ENCODE assay signal across 23 cellular contexts in the genomic region with DNA sequence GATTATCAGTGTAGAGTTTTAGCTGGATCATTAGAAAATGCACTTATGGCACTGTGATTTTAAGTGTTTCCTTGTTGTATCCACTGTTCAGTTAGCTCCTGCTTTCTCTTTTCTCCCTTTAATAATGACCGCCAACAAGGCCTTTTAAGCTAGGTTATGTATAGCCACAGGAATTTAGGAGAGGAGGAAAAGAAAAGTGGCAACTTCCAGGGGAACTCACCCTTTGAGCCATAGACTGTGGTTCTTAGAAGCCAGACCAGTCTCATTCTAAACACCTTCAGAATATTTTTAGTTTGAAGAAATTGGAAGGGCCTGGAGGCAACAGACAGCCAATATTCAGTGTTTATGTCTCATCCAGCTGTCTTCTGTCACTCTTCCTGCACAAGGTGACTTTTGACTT. TPM values are rescaled to one million over a fixed set of nuclear protein-coding genes. Genes with fewer than 3 reads are reported as not detected.
DNase-seq lines count a peak whose midpoint lies in the region; ATAC-seq and TF ChIP-seq lines count a peak whose summit lies in the region.
"Had no signal": no experiment of that assay in that cellular context is flagged by ENCODE, and none has a peak within 500 bp of the region (broad histone marks: within the 10 kb centered on the region; RNA-seq: fewer than 3 reads in every experiment).

No MANE protein-coding gene starts in this region.

- H2AFZ ChIP-seq in neural progenitor cell (replicated peaks): no peak overlapping the region

- DNase-seq in AG04449 (ENCODE audit: low read depth, low spot score): no peak
- peak; percentile 34 for DNase-seq in choroid plexus epithelial cell (ENCODE audit: low read depth)
- no peak for DNase-seq in neural progenitor cell (ENCODE audit: low spot score)
- no peak for DNase-seq in iPS-NIHi7 (ENCODE audit: extremely low spot score)
- DNase-seq in NCI-H524 (lab: John Stamatoyannopoulos, UW): no peak
- DNase-seq in NCI-H1436 (lab: John Stamatoyannopoulos, UW): no peak
- DNase-seq: ACHN; activated B cell treated with CpG ODN at 0.5 μM for 24 hours; activated CD4-positive, alpha-beta memory T cell treated with anti-CD3 and anti-CD28 coated beads, Interleukin-2, amount 10 ng/mL, durations not matched to agents 7 days and 5 days; activated gamma-delta T cell treated with Interleukin-2 at 50 U/mL for 16 hours; activated T-cell treated with anti-CD3 and anti-CD28 coated beads for 4 hours; adrenal gland; CD4-positive, alpha-beta memory T cell; DMS53; effector CD4-positive, alpha-beta T cell; NCI-H510A; psoas muscle; spleen; stimulated activated CD4-positive, alpha-beta T cell treated with anti-CD3 and anti-CD28 coated beads, Interleukin-4, amount 100 ng/mL, for 24 hours had no signal

- H3K9ac ChIP-seq in HUES64 (ENCODE audit: low read depth, low read length): no peak overlapping the region
- no peak overlapping the region for H3K9ac ChIP-seq in neural progenitor cell

- H3K27me3 ChIP-seq in HUES64 (ENCODE audit: insufficient read depth, low read length) (no peaks in the 10 kb centered on the region), neural progenitor cell (no peaks in the 10 kb centered on the region)
- H3K27me3 ChIP-seq: adrenal gland had no signal

- no CpG with 5 or more reads among the region's 1 CpG for whole genome bisulfite sequencing in HUES64

- H3F3A ChIP-seq in neural progenitor cell (ENCODE audit: low read depth): peaks cover 21% of the 10 kb centered on the region

- H3K9me3 Mint-ChIP-seq in neural progenitor cell: no peaks in the 10 kb centered on the region
- H3K9me3 Mint-ChIP-seq: activated B cell treated with CpG ODN at 0.5 μM for 24 hours; activated CD4-positive, alpha-beta memory T cell treated with anti-CD3 and anti-CD28 coated beads, Interleukin-2, amount 10 ng/mL, durations not matched to agents 7 days and 5 days; central memory CD8-positive, alpha-beta T cell had no signal

- H3K9me3 ChIP-seq in HUES64 (ENCODE audit: insufficient read depth, low read depth, low read length) (no peaks in the 10 kb centered on the region), neural progenitor cell (ENCODE audit: low read depth) (no peaks in the 10 kb centered on the region)
- H3K9me3 ChIP-seq: adrenal gland, psoas muscle, spleen had no signal

- H3K27ac Mint-ChIP-seq in neural progenitor cell: no peak overlapping the region
- H3K27ac Mint-ChIP-seq: activated B cell treated with CpG ODN at 0.5 μM for 24 hours; activated CD4-positive, alpha-beta memory T cell treated with anti-CD3 and anti-CD28 coated beads, Interleukin-2, amount 10 ng/mL, durations not matched to agents 7 days and 5 days; CD4-positive, alpha-beta memory T cell had no signal

- peaks cover 66% of the 10 kb centered on the region for H3K36me3 ChIP-seq in HUES64 (ENCODE audit: insufficient read depth, low read length)
- H3K36me3 ChIP-seq in neural progenitor cell: no peaks in the 10 kb centered on the region
- H3K36me3 ChIP-seq: adrenal gland, spleen had no signal

- H4K20me1 ChIP-seq in neural progenitor cell (ENCODE audit: low read depth): peaks cover 95% of the 10 kb centered on the region

- peaks cover 18% of the 10 kb centered on the region for H3K4me1 Mint-ChIP-seq in neural progenitor cell

- H3K36me3 Mint-ChIP-seq in neural progenitor cell: peaks cover 5% of the 10 kb centered on the region

- TF ChIP-seq CTCF in AG04449 (IDR thresholded peaks at IDR 0.05; ENCODE audit: insufficient read depth, low read length, missing control alignments) (no peak), choroid plexus epithelial cell (conservative IDR thresholded peaks at IDR 0.05; ENCODE audit: low read depth, low read length) (no peak), neural progenitor cell (IDR thresholded peaks at IDR 0.05) (no peak)

- CTCF ChIA-PET in AG04449 (lab: Yijun Ruan, JAX): interaction anchor here (0.7 to 1.7 kb wide), 5 partner anchors 11 to 82 kb away, joined by 3 to 9 read pairs (median 6); no protein-coding TSS in a partner anchor

- no peak overlapping the region for H3K4me2 ChIP-seq in neural progenitor cell

- POLR2A ChIA-PET in AG04449 (lab: Yijun Ruan, JAX): no interaction called here

- peaks cover 100% of the 10 kb centered on the region for H3K79me2 ChIP-seq in neural progenitor cell (ENCODE audit: low read depth)

- no peak overlapping the region for H3K4me3 Mint-ChIP-seq in neural progenitor cell
- H3K4me3 Mint-ChIP-seq: activated B cell treated with CpG ODN at 0.5 μM for 24 hours; activated CD4-positive, alpha-beta memory T cell treated with anti-CD3 and anti-CD28 coated beads, Interleukin-2, amount 10 ng/mL, durations not matched to agents 7 days and 5 days; CD4-positive, alpha-beta memory T cell; central memory CD8-positive, alpha-beta T cell had no signal

- H3K27ac ChIP-seq in HUES64 (ENCODE audit: low read depth, low read length): no peak overlapping the region
- H3K27ac ChIP-seq in neural progenitor cell: no peak overlapping the region
- H3K27ac ChIP-seq: adrenal gland, psoas muscle, SK-N-MC, spleen had no signal

- no peak for ATAC-seq in GM18519 (IDR thresholded peaks at IDR 0.05; ENCODE audit: low FRiP score, unreplicated experiment)
- ATAC-seq: psoas muscle had no signal

- H3K4me3 ChIP-seq in AG04449 (ENCODE audit: low read depth, low read length): peak overlapping the region; percentile 29
- H3K4me3 ChIP-seq in HUES64 (ENCODE audit: low read length): peak overlapping the region; percentile 9; the same call in 1 of the 2 replicates
- no peak overlapping the region for H3K4me3 ChIP-seq in choroid plexus epithelial cell (ENCODE audit: low read depth, low read length)
- peak overlapping the region; percentile 2 for H3K4me3 ChIP-seq in neural progenitor cell
- H3K4me3 ChIP-seq: adrenal gland, psoas muscle, SK-N-MC, spleen had no signal

- peaks cover 88% of the 10 kb centered on the region for H3K4me1 ChIP-seq in HUES64 (ENCODE audit: insufficient read depth, low read length)
- H3K4me1 ChIP-seq in neural progenitor cell: peaks cover 44% of the 10 kb centered on the region

- peaks cover 4% of the 10 kb centered on the region for H3K27me3 Mint-ChIP-seq in neural progenitor cell (ENCODE audit: insufficient read depth, low read depth)

RNA-seq across cellular contexts. Expression of a gene that starts 6.1 kb away (rescaled TPM):
- 31.5 TPM for polyA plus RNA-seq in HUES64 (2013, experiment 1 of 2)
- polyA plus RNA-seq in HUES64 (2013, experiment 2 of 2): 33.5 TPM
- total RNA-seq in neural progenitor cell (ENCODE audit: low replicate concordance): 27.7 and 43.8 TPM in 2 replicates
- total RNA-seq: CD4-positive, alpha-beta memory T cell had no signal
- polyA plus RNA-seq: CD4-positive, alpha-beta memory T cell had no signal
